Comparison of ENCODE assay signal across 29 cellular contexts in genomic region chr4:131052646-131053045, GRCh38.
DNase-seq lines count a peak whose midpoint lies in the region; ATAC-seq and TF ChIP-seq lines count a peak whose summit lies in the region.
"Had no signal": no experiment of that assay in that cellular context is flagged by ENCODE, and none has a peak within 500 bp of the region (broad histone marks: within the 10 kb centered on the region; RNA-seq: fewer than 3 reads in every experiment).

No MANE protein-coding gene starts in this region.

- H3K4me3 ChIP-seq in choroid plexus epithelial cell (ENCODE audit: low read depth, low read length) (no peak overlapping the region), mesendoderm (ENCODE audit: low read length) (no peak overlapping the region)
- H3K4me3 ChIP-seq: GM12878, GM23338, MG63, Peyer's patch, SK-N-MC had no signal

- no peak for TF ChIP-seq CTCF in choroid plexus epithelial cell (conservative IDR thresholded peaks at IDR 0.05; ENCODE audit: low read depth, low read length)

- no peak overlapping the region for H2BK5ac ChIP-seq in mesendoderm (ENCODE audit: low read length)

- ATAC-seq in stimulated activated naive B cell treated with anti-CD40 and anti-IgM and Interleukin-4, amounts not matched to agents 10 μg/mL and 1 μg/mL and 100 μg/mL, for 72 hours (replicated peaks): no peak
- ATAC-seq: CD8-positive, alpha-beta T cell; GM12878; GM23338 had no signal

- H3K79me2 ChIP-seq in mesendoderm (ENCODE audit: control insufficient read depth, insufficient read depth, low read length): no peaks in the 10 kb centered on the region

- no peak overlapping the region for H3K27ac Mint-ChIP-seq in stimulated activated naive B cell treated with anti-CD40 and anti-IgM and Interleukin-4, amounts not matched to agents 10 μg/mL and 1 μg/mL and 100 μg/mL, for 72 hours
- H3K27ac Mint-ChIP-seq: B cell; CD8-positive, alpha-beta T cell; GM23338; H9; HFFc6 had no signal

- TF ChIP-seq POLR2A in erythroblast (IDR thresholded peaks at IDR 0.05; ENCODE audit: low read length): no peak

- no peak overlapping the region for H4K5ac ChIP-seq in mesendoderm (ENCODE audit: low read length)

- no peaks in the 10 kb centered on the region for H3K79me1 ChIP-seq in mesendoderm (ENCODE audit: low read length)

- peaks cover 0 to 3% of the 10 kb centered on the region in 2 donors for H3K9me3 Mint-ChIP-seq in stimulated activated naive B cell treated with anti-CD40 and anti-IgM and Interleukin-4, amounts not matched to agents 10 μg/mL and 1 μg/mL and 100 μg/mL, for 72 hours

- H3K56ac ChIP-seq in mesendoderm (ENCODE audit: low read length): no peak overlapping the region

- no peak overlapping the region for H3K4me3 Mint-ChIP-seq in stimulated activated naive B cell treated with anti-CD40 and anti-IgM and Interleukin-4, amounts not matched to agents 10 μg/mL and 1 μg/mL and 100 μg/mL, for 72 hours
- H3K4me3 Mint-ChIP-seq: B cell; CD8-positive, alpha-beta T cell; GM23338; H9; HFFc6 had no signal

- no peak overlapping the region for H3K9ac ChIP-seq in mesendoderm (ENCODE audit: low read length)

- H3K27ac ChIP-seq in mesendoderm (ENCODE audit: low read depth, low read length): no peak overlapping the region
- H3K27ac ChIP-seq: C4-2B, Peyer's patch, SK-N-MC had no signal

- H2AK5ac ChIP-seq in mesendoderm (ENCODE audit: low read length): no peak overlapping the region

- H3K4ac ChIP-seq in mesendoderm (ENCODE audit: low read depth, low read length): no peak overlapping the region

- peak; percentile 72 for DNase-seq in RKO (ENCODE audit: low spot score)
- DNase-seq in choroid plexus epithelial cell (ENCODE audit: low read depth): peak; percentile 2
- DNase-seq in mesendoderm: peak; percentile 26
- no peak for DNase-seq in medulla oblongata (ENCODE audit: extremely low spot score)
- DNase-seq in stimulated activated naive B cell treated with anti-CD40 and anti-IgM and Interleukin-4, amounts not matched to agents 10 μg/mL and 1 μg/mL and 100 μg/mL, for 72 hours: no peak
- no peak for DNase-seq in NCI-H146 treated with DMSO at 0.1 percent for 48 hours (lab: John Stamatoyannopoulos, UW; ENCODE audit: unreplicated experiment)
- DNase-seq in erythroblast (lab: John Stamatoyannopoulos, UW): no peak
- DNase-seq: CD8-positive, alpha-beta T cell; DMS 273 treated with DMSO at 0.1 percent for 48 hours; DMS79; EL; GDM1; H9; HFFc6; IMR-90; KG1; MG63; NCI-H1694; NCI-H2029 treated with DMSO at 0.1 percent for 48 hours; NCI-H226; NCI-H510A; NCI-H69; Peyer's patch; SIG-M5 had no signal

- no peak overlapping the region for H4K8ac ChIP-seq in mesendoderm (ENCODE audit: low read depth, low read length)

- no peaks in the 10 kb centered on the region for H3K36me3 Mint-ChIP-seq in stimulated activated naive B cell treated with anti-CD40 and anti-IgM and Interleukin-4, amounts not matched to agents 10 μg/mL and 1 μg/mL and 100 μg/mL, for 72 hours
- H3K36me3 Mint-ChIP-seq: CD8-positive, alpha-beta T cell had no signal

- H3K18ac ChIP-seq in mesendoderm (ENCODE audit: low read length): no peak overlapping the region

- H3K23ac ChIP-seq in mesendoderm (ENCODE audit: low read length): no peak overlapping the region

- H3K4me1 Mint-ChIP-seq in stimulated activated naive B cell treated with anti-CD40 and anti-IgM and Interleukin-4, amounts not matched to agents 10 μg/mL and 1 μg/mL and 100 μg/mL, for 72 hours: no peaks in the 10 kb centered on the region
- H3K4me1 Mint-ChIP-seq: B cell, GM23338, H9 had no signal

- H3K27me3 Mint-ChIP-seq in stimulated activated naive B cell treated with anti-CD40 and anti-IgM and Interleukin-4, amounts not matched to agents 10 μg/mL and 1 μg/mL and 100 μg/mL, for 72 hours: no peaks in the 10 kb centered on the region
- H3K27me3 Mint-ChIP-seq: B cell had no signal

- no CpG with 5 or more reads among the region's 2 CpGs for WGBS in mesendoderm (ENCODE audit: extremely low coverage, insufficient coverage, low lambda C conversion rate)

- no peak overlapping the region for H2BK120ac ChIP-seq in mesendoderm (ENCODE audit: low read depth, low read length)

- no peaks in the 10 kb centered on the region for H3K27me3 ChIP-seq in mesendoderm (ENCODE audit: insufficient read depth, low read length, poor library complexity)
- H3K27me3 ChIP-seq: MG63, Peyer's patch had no signal

- H2BK15ac ChIP-seq in mesendoderm (replicated peaks; ENCODE audit: low read depth): no peak overlapping the region

- no peaks in the 10 kb centered on the region for H3K4me1 ChIP-seq in mesendoderm (ENCODE audit: control insufficient read depth, low read depth, low read length)
- H3K4me1 ChIP-seq: Peyer's patch had no signal

- H3K36me3 ChIP-seq in mesendoderm (ENCODE audit: control insufficient read depth, insufficient read depth, low read length): no peaks in the 10 kb centered on the region
- H3K36me3 ChIP-seq: MG63, Peyer's patch had no signal

- no peak overlapping the region for H3K4me2 ChIP-seq in mesendoderm (ENCODE audit: low read length)
- H3K4me2 ChIP-seq: GM23338 had no signal

Comparison
In these comparisons a context has a peak if more than half of its experiments do, and no peak if none do; other contexts are left out.
1. DNase-seq: peak in RKO (single experiment), choroid plexus epithelial cell (single experiment) and mesendoderm (single experiment); none in medulla oblongata (single experiment), stimulated activated naive B cell treated with anti-CD40 and anti-IgM and Interleukin-4, amounts not matched to agents 10 μg/mL and 1 μg/mL and 100 μg/mL, for 72 hours (single experiment), NCI-H146 treated with DMSO at 0.1 percent for 48 hours (single experiment) and erythroblast (0 of 2).